ENCODE assay signal across 15 cellular contexts in the genomic region with DNA sequence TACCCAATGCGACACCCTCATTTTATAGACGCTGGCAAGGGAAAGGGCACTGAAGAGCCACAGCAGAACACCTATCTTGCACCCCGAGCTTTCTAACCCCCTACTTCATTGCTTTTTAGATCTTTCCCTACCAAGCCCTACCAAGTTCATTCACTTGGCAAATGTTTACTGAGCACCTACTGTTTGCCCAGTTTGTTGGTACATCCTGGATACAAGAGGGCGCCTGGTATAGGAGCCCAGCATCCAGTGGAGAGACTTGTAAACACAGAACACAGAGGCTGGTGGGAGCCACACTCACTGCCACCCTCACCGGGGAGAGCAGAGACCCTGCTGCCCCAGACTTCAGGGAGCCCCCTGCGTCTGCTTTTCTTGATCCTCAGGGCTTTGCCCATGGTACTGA.
DNase-seq lines count a peak whose midpoint lies in the region; ATAC-seq, FAIRE-seq and TF ChIP-seq lines count a peak whose summit lies in the region.
"Had no signal": no experiment of that assay in that cellular context is flagged by ENCODE, and none has a peak within 500 bp of the region (broad histone marks: within the 10 kb centered on the region; RNA-seq: fewer than 3 reads in every experiment).

No MANE protein-coding gene starts in this region.

- H3K36me3 Mint-ChIP-seq in neural progenitor cell: no peaks in the 10 kb centered on the region
- no peaks in the 10 kb centered on the region for H3K36me3 Mint-ChIP-seq in activated CD4-positive, alpha-beta T cell treated with anti-CD3 and anti-CD28 coated beads, Interleukin-2, amount 10 ng/mL, durations not matched to agents 7 days and 5 days (ENCODE audit: low read depth)
- no peaks in the 10 kb centered on the region for H3K36me3 Mint-ChIP-seq in activated naive CD4-positive, alpha-beta T cell treated with anti-CD3 and anti-CD28 coated beads for 36 hours (ENCODE audit: low read depth)
- H3K36me3 Mint-ChIP-seq: CD14-positive monocyte had no signal

- FAIRE-seq in kidney (lab: Jason Lieb, UNC): no peak
- FAIRE-seq: GM12878, GM18507 had no signal

- H3K4me3 ChIP-seq in kidney (ENCODE audit: low read length in 2 of 2) (no peak overlapping the region), neural progenitor cell (no peak overlapping the region)
- H3K4me3 ChIP-seq: GM12878, GM23338 had no signal

- H4K20me1 ChIP-seq in neural progenitor cell (ENCODE audit: low read depth): no peaks in the 10 kb centered on the region

- H3K4me2 ChIP-seq in neural progenitor cell: no peak overlapping the region
- H3K4me2 ChIP-seq: GM23338 had no signal

- H3K4me1 ChIP-seq in kidney (ENCODE audit: control insufficient read depth in 1 of 2, insufficient read depth in 1 of 2, low read depth in 1 of 2, low read length in 2 of 2) (no peaks in the 10 kb centered on the region), neural progenitor cell (peaks cover 61% of the 10 kb centered on the region)

- CTCF ChIA-PET in activated CD4-positive, alpha-beta T cell treated with anti-CD3 and anti-CD28 coated beads, Interleukin-2, amount 10 ng/mL, durations not matched to agents 7 days and 5 days (lab: Charles Lee): interaction anchor here (1.7 kb wide), 1 partner anchor 15 kb away, joined by 5 read pairs; no protein-coding TSS in a partner anchor
- CTCF ChIA-PET in activated naive CD4-positive, alpha-beta T cell treated with anti-CD3 and anti-CD28 coated beads for 36 hours (lab: Charles Lee): no interaction called here

- intact Hi-C loops in kidney (cut with DNase I): no loop called here
- intact Hi-C loops in activated naive CD4-positive, alpha-beta T cell treated with anti-CD3 and anti-CD28 coated beads for 36 hours (cut with micrococcal nuclease): no loop called here

- H3K27ac Mint-ChIP-seq in neural progenitor cell: peak overlapping the region; percentile 50
- H3K27ac Mint-ChIP-seq in activated CD4-positive, alpha-beta T cell treated with anti-CD3 and anti-CD28 coated beads, Interleukin-2, amount 10 ng/mL, durations not matched to agents 7 days and 5 days: no peak overlapping the region
- H3K27ac Mint-ChIP-seq in activated naive CD4-positive, alpha-beta T cell treated with anti-CD3 and anti-CD28 coated beads for 36 hours: no peak overlapping the region
- H3K27ac Mint-ChIP-seq: GM23338 had no signal

- peaks cover 77% of the 10 kb centered on the region for H3K4me1 Mint-ChIP-seq in neural progenitor cell
- H3K4me1 Mint-ChIP-seq in activated CD4-positive, alpha-beta T cell treated with anti-CD3 and anti-CD28 coated beads, Interleukin-2, amount 10 ng/mL, durations not matched to agents 7 days and 5 days: no peaks in the 10 kb centered on the region
- no peaks in the 10 kb centered on the region for H3K4me1 Mint-ChIP-seq in activated naive CD4-positive, alpha-beta T cell treated with anti-CD3 and anti-CD28 coated beads for 36 hours (ENCODE audit: low read depth)

- H3K27ac ChIP-seq in kidney (ENCODE audit: low read depth in 2 of 2, low read length in 2 of 2): no peak overlapping the region
- no peak overlapping the region for H3K27ac ChIP-seq in neural progenitor cell
- H3K27ac ChIP-seq: 22Rv1 had no signal

- no peaks in the 10 kb centered on the region for H3K9me3 Mint-ChIP-seq in neural progenitor cell
- no peaks in the 10 kb centered on the region for H3K9me3 Mint-ChIP-seq in activated CD4-positive, alpha-beta T cell treated with anti-CD3 and anti-CD28 coated beads, Interleukin-2, amount 10 ng/mL, durations not matched to agents 7 days and 5 days
- H3K9me3 Mint-ChIP-seq in activated naive CD4-positive, alpha-beta T cell treated with anti-CD3 and anti-CD28 coated beads for 36 hours: no peaks in the 10 kb centered on the region
- H3K9me3 Mint-ChIP-seq: CD14-positive monocyte, GM23338 had no signal

- no peaks in the 10 kb centered on the region for H3K9me3 ChIP-seq in kidney (ENCODE audit: control insufficient read depth in 1 of 2, low read length in 2 of 2)
- H3K9me3 ChIP-seq in neural progenitor cell (ENCODE audit: low read depth): no peaks in the 10 kb centered on the region

- DNase-seq in DMS53 (lab: John Stamatoyannopoulos, UW) (peak; percentile 50), DMS53 treated with DMSO at 0.1 percent for 48 hours (lab: John Stamatoyannopoulos, UW; ENCODE audit: unreplicated experiment) (no peak), kidney (peak; percentile 32), neural progenitor cell (ENCODE audit: low spot score) (no peak), OCI-M1 (lab: John Stamatoyannopoulos, UW) (no peak)
- DNase-seq in activated CD4-positive, alpha-beta T cell treated with anti-CD3 and anti-CD28 coated beads, Interleukin-2, amount 10 ng/mL, durations not matched to agents 7 days and 5 days: no peak
- DNase-seq in activated naive CD4-positive, alpha-beta T cell treated with anti-CD3 and anti-CD28 coated beads for 36 hours: no peak
- DNase-seq: DMS79, H7 had no signal

- no peaks in the 10 kb centered on the region for H3K27me3 ChIP-seq in neural progenitor cell

- H3K36me3 ChIP-seq in kidney (ENCODE audit: control insufficient read depth in 1 of 2, insufficient read depth in 2 of 2, low read length in 2 of 2) (no peaks in the 10 kb centered on the region), neural progenitor cell (no peaks in the 10 kb centered on the region)

- H3K79me2 ChIP-seq in neural progenitor cell (ENCODE audit: low read depth): no peaks in the 10 kb centered on the region

- H3K9ac ChIP-seq in kidney (ENCODE audit: low read length in 2 of 2) (no peak overlapping the region), neural progenitor cell (no peak overlapping the region)

- no peak for ATAC-seq in GM18867 (IDR thresholded peaks at IDR 0.05; ENCODE audit: unreplicated experiment)
- ATAC-seq: GM12878, GM23338 had no signal

- H3K4me3 Mint-ChIP-seq in neural progenitor cell: no peak overlapping the region
- no peak overlapping the region for H3K4me3 Mint-ChIP-seq in activated CD4-positive, alpha-beta T cell treated with anti-CD3 and anti-CD28 coated beads, Interleukin-2, amount 10 ng/mL, durations not matched to agents 7 days and 5 days
- H3K4me3 Mint-ChIP-seq in activated naive CD4-positive, alpha-beta T cell treated with anti-CD3 and anti-CD28 coated beads for 36 hours: no peak overlapping the region
- H3K4me3 Mint-ChIP-seq: CD14-positive monocyte, GM23338 had no signal

- peaks cover 18% of the 10 kb centered on the region for H3F3A ChIP-seq in neural progenitor cell (ENCODE audit: low read depth)

- TF ChIP-seq CTCF in kidney (IDR thresholded peaks at IDR 0.05; ENCODE audit: borderline replicate concordance, extremely low read depth, insufficient read depth) (no peak), neural progenitor cell (IDR thresholded peaks at IDR 0.05) (no peak)

- H2AFZ ChIP-seq in neural progenitor cell (replicated peaks): no peak overlapping the region
- H2AFZ ChIP-seq: GM23338 had no signal

- POLR2A ChIA-PET in activated CD4-positive, alpha-beta T cell treated with anti-CD3 and anti-CD28 coated beads, Interleukin-2, amount 10 ng/mL, durations not matched to agents 7 days and 5 days (lab: Charles Lee): no interaction called here

- H3K27me3 Mint-ChIP-seq in neural progenitor cell (ENCODE audit: insufficient read depth, low read depth): peaks cover 3% of the 10 kb centered on the region
- H3K27me3 Mint-ChIP-seq in activated CD4-positive, alpha-beta T cell treated with anti-CD3 and anti-CD28 coated beads, Interleukin-2, amount 10 ng/mL, durations not matched to agents 7 days and 5 days: no peaks in the 10 kb centered on the region
- H3K27me3 Mint-ChIP-seq in activated naive CD4-positive, alpha-beta T cell treated with anti-CD3 and anti-CD28 coated beads for 36 hours (ENCODE audit: low read depth): no peaks in the 10 kb centered on the region

Comparison
In these comparisons a context has a peak if more than half of its experiments do, and no peak if none do; other contexts are left out.
1. DNase-seq: peak in DMS53 (single experiment) and kidney (single experiment); none in DMS53 treated with DMSO at 0.1 percent for 48 hours (single experiment), neural progenitor cell (single experiment), activated CD4-positive, alpha-beta T cell treated with anti-CD3 and anti-CD28 coated beads, Interleukin-2, amount 10 ng/mL, durations not matched to agents 7 days and 5 days (single experiment), OCI-M1 (single experiment) and activated naive CD4-positive, alpha-beta T cell treated with anti-CD3 and anti-CD28 coated beads for 36 hours (single experiment).